Comparison of ENCODE assay signal across 8 cellular contexts in the genomic region with DNA sequence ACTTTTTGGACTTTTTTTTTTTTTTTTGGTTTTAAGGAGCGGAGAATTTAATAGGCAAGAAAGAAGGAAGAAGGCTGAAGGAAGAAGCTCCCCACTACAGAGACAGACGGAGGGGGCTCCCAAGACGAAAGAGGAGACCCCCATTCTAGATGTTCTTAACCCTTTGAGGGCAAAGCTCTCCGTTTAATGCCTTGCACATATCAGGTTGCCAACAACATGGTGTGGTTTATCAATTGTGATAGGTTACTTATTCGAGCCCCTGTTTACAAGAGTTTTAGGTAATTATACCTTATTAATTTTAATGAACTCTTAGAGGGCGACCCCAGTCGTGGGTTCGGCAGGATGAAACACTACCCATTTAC. TPM values are rescaled to one million over a fixed set of nuclear protein-coding genes. Genes with fewer than 3 reads are reported as not detected.
DNase-seq lines count a peak whose midpoint lies in the region; ATAC-seq, FAIRE-seq and TF ChIP-seq lines count a peak whose summit lies in the region.

No MANE protein-coding gene starts in this region.

- H3K4me1 Mint-ChIP-seq in CD8-positive, alpha-beta T cell (ENCODE audit: low read depth), result peaks cover 31% of the 10 kb centered on the region
- peaks cover 24% of the 10 kb centered on the region for H3K4me1 Mint-ChIP-seq in neural progenitor cell

- no peaks in the 10 kb centered on the region; the same call in 1 of the 2 replicates for H3K79me1 ChIP-seq in H1 (ENCODE audit: low read depth, low read length)

- H4K8ac ChIP-seq in H1 (ENCODE audit: extremely low read depth, insufficient read depth, low read length), result no peak overlapping the region

- peaks cover 31% of the 10 kb centered on the region for H3K4me1 ChIP-seq in CD8-positive, alpha-beta T cell (ENCODE audit: insufficient read depth, low read length)
- H3K4me1 ChIP-seq in H1 (replicated peaks in 1 of 4; ENCODE audit: control insufficient read depth in 3 of 4, insufficient read depth in 4 of 4, low read length in 3 of 4) (no peaks in the 10 kb centered on the region; a peak in 1 of 7 replicates), neural progenitor cell (peaks cover 20% of the 10 kb centered on the region)

- no peaks in the 10 kb centered on the region for H3K36me3 ChIP-seq in CD8-positive, alpha-beta T cell (ENCODE audit: insufficient read depth, low read length)
- H3K36me3 ChIP-seq in H1 (ENCODE audit: control insufficient read depth in 2 of 4, insufficient read depth in 4 of 4, low read length in 3 of 4) (no peaks in the 10 kb centered on the region), neural progenitor cell (no peaks in the 10 kb centered on the region)

- no peak for FAIRE-seq in H1 (lab: Jason Lieb, UNC)

- TF ChIP-seq RAD21 in H1 (IDR thresholded peaks at IDR 0.05 in 1 of 2, conservative IDR thresholded peaks at IDR 0.05 in 1 of 2; ENCODE audit: low read depth in 2 of 2, low read length in 2 of 2), result no peak

- H3F3A ChIP-seq in neural progenitor cell (ENCODE audit: low read depth), result peaks cover 31% of the 10 kb centered on the region

- no peak for TF ChIP-seq EP300 in H1 (IDR thresholded peaks at IDR 0.05; ENCODE audit: borderline replicate concordance in 1 of 2, low read depth in 2 of 2, low read length in 2 of 2)

- H3K9me3 Mint-ChIP-seq in CD8-positive, alpha-beta T cell, result no peaks in the 10 kb centered on the region
- no peaks in the 10 kb centered on the region for H3K9me3 Mint-ChIP-seq in neural progenitor cell

- H4K91ac ChIP-seq in H1 (replicated peaks; ENCODE audit: insufficient read length, low read length), result no peak overlapping the region

- H3K27me3 Mint-ChIP-seq in CD8-positive, alpha-beta T cell (ENCODE audit: low read depth), result no peaks in the 10 kb centered on the region
- H3K27me3 Mint-ChIP-seq in neural progenitor cell (ENCODE audit: insufficient read depth, low read depth), result no peaks in the 10 kb centered on the region

- WGBS in H1 (ENCODE audit: extremely low coverage in 1 of 2, insufficient coverage in 1 of 2, insufficient read length in 1 of 2, insufficient replicate concordance in 2 of 2, low coverage in 1 of 2, low lambda C conversion rate in 2 of 2, missing lambda C conversion rate in 1 of 2), 2 experiments, result 32% methylated on average over 8 of the region's 8 CpGs; no CpG with 5 or more reads in 1 of the 2 experiments

- H4K20me1 ChIP-seq in H1 (replicated peaks in 1 of 2; ENCODE audit: control insufficient read depth in 1 of 2, insufficient read depth in 2 of 2, low read length in 2 of 2) (peaks cover 3 to 14% of the 10 kb centered on the region in 2 experiments), neural progenitor cell (ENCODE audit: low read depth) (peaks cover 25% of the 10 kb centered on the region)

- peaks cover 0 to 28% of the 10 kb centered on the region in 2 experiments; a peak in 3 of 4 replicates for H3K79me2 ChIP-seq in H1 (ENCODE audit: control insufficient read depth in 1 of 2, insufficient read depth in 2 of 2, low read length in 2 of 2)
- H3K79me2 ChIP-seq in neural progenitor cell (ENCODE audit: low read depth), result peaks cover 45% of the 10 kb centered on the region

- no peak overlapping the region for H4K5ac ChIP-seq in H1 (ENCODE audit: insufficient read length, low read depth, low read length)

- no peaks in the 10 kb centered on the region for H3K9me3 ChIP-seq in CD8-positive, alpha-beta T cell (ENCODE audit: low read length)
- H3K9me3 ChIP-seq in H1 (ENCODE audit: insufficient read depth in 2 of 2, low read depth in 1 of 2, low read length in 1 of 2) (no peaks in the 10 kb centered on the region), neural progenitor cell (ENCODE audit: low read depth) (no peaks in the 10 kb centered on the region)

- H3K4me2 ChIP-seq in H1 (ENCODE audit: insufficient read depth in 1 of 2, low read depth in 2 of 2, low read length in 2 of 2), result peak overlapping the region; percentile 70 to 92
- H3K4me2 ChIP-seq in neural progenitor cell, result peak overlapping the region; percentile 92

- H2BK5ac ChIP-seq in H1 (ENCODE audit: low read depth, low read length), result no peak overlapping the region

- H3K4me3 ChIP-seq in CD8-positive, alpha-beta T cell (ENCODE audit: low read depth, low read length), result peak overlapping the region; percentile 85
- H3K4me3 ChIP-seq in H1 (ENCODE audit: extremely low read depth in 1 of 4, insufficient read depth in 2 of 4, low read depth in 3 of 4, low read length in 4 of 4) (peak overlapping the region; percentile 69 to 95 (median 70)), neural progenitor cell (peak overlapping the region; percentile 98)

- H3K9ac ChIP-seq in H1 (replicated peaks in 1 of 4; ENCODE audit: extremely low read depth in 1 of 4, low read depth in 3 of 4, low read length in 3 of 4) (peak overlapping the region in 1 of 4 experiments; percentile 81; a peak in 3 of 7 replicates), neural progenitor cell (peak overlapping the region; percentile 17)

- no peak for TF ChIP-seq POLR2A in H1 (IDR thresholded peaks at IDR 0.05; ENCODE audit: control extremely low read depth in 1 of 2, low read depth in 2 of 2, low read length in 2 of 2)

- no peak overlapping the region for H2BK15ac ChIP-seq in H1 (ENCODE audit: low read length)

- DNase-seq in CD8-positive, alpha-beta T cell, result no peak
- DNase-seq in NCI-H69 (lab: John Stamatoyannopoulos, UW) (peak; percentile 54), H1 (ENCODE audit: low read depth in 1 of 2, low spot score in 2 of 2) (no peak), neural progenitor cell (ENCODE audit: low spot score) (no peak), NCI-H345 (lab: John Stamatoyannopoulos, UW) (no peak), superior temporal gyrus (ENCODE audit: extremely low spot score) (no peak)
- DNase-seq in stimulated activated CD4-positive, alpha-beta T cell treated with anti-CD3 and anti-CD28 coated beads, Interleukin-12 subunit alpha, Interleukin-12 subunit beta, amount 100 ng/mL, for 4 hours, result no peak

- H2AK5ac ChIP-seq in H1 (ENCODE audit: low read depth, low read length), result no peak overlapping the region

- peak overlapping the region; percentile 99 for H3K4me3 Mint-ChIP-seq in CD8-positive, alpha-beta T cell
- peak overlapping the region; percentile 99 for H3K4me3 Mint-ChIP-seq in neural progenitor cell

- no peak overlapping the region for H2BK12ac ChIP-seq in H1 (ENCODE audit: low read depth, low read length)

- no peak overlapping the region for H3K23ac ChIP-seq in H1 (ENCODE audit: insufficient read length)

- CTCF ChIA-PET in CD8-positive, alpha-beta T cell (lab: Charles Lee), result no interaction called here
- CTCF ChIA-PET in H1 (lab: Charles Lee; ENCODE audit: partially characterized antibody), result interaction anchor here (0.6 to 2.3 kb wide), 3 partner anchors 9 to 1431 kb away, joined by 3 to 8 read pairs (median 3); no protein-coding TSS in a partner anchor

- H3K4ac ChIP-seq in H1 (replicated peaks; ENCODE audit: insufficient read length, low read depth, low read length), result no peak overlapping the region

- intact Hi-C loops in CD8-positive, alpha-beta T cell (cut with DNase I, micrococcal nuclease), result loop anchor here in 1 of 2 experiments (2.0 to 10.0 kb wide), 4 partner anchors 167 to 1369 kb away; a partner anchor contains a TSS

- H2AFZ ChIP-seq in H1 (ENCODE audit: low read length) (no peak overlapping the region; the same call in 1 of the 2 replicates), neural progenitor cell (replicated peaks) (peak overlapping the region; percentile 84)

- H3K23me2 ChIP-seq in H1 (ENCODE audit: low read depth, low read length), result peaks cover 3% of the 10 kb centered on the region; the same call in 1 of the 2 replicates

- no peak overlapping the region for H3K14ac ChIP-seq in H1 (ENCODE audit: insufficient read length)

- H3K27ac ChIP-seq in CD8-positive, alpha-beta T cell (ENCODE audit: low read depth, low read length), result peak overlapping the region; percentile 71
- H3K27ac ChIP-seq in H1 (ENCODE audit: low read depth, low read length) (no peak overlapping the region), neural progenitor cell (peak overlapping the region; percentile 95)

- H2BK20ac ChIP-seq in H1 (ENCODE audit: low read length), result no peak overlapping the region

- no peak overlapping the region for H2BK120ac ChIP-seq in H1 (replicated peaks; ENCODE audit: low read depth, low read length)

- H3K27ac Mint-ChIP-seq in CD8-positive, alpha-beta T cell, result peak overlapping the region; percentile 100
- H3K27ac Mint-ChIP-seq in neural progenitor cell, result peak overlapping the region; percentile 57

- H3K18ac ChIP-seq in H1 (ENCODE audit: extremely low read depth, low read length), result no peak overlapping the region

- H3K36me3 Mint-ChIP-seq in CD8-positive, alpha-beta T cell, result peaks cover 27% of the 10 kb centered on the region
- H3K36me3 Mint-ChIP-seq in neural progenitor cell, result no peaks in the 10 kb centered on the region

- H3K27me3 ChIP-seq in CD8-positive, alpha-beta T cell (ENCODE audit: insufficient read depth, low read length), result no peaks in the 10 kb centered on the region
- H3K27me3 ChIP-seq in H1 (replicated peaks in 1 of 4; ENCODE audit: control insufficient read depth in 3 of 4, extremely low read depth in 1 of 4, insufficient read depth in 3 of 4, low read length in 3 of 4) (no peaks in the 10 kb centered on the region), neural progenitor cell (no peaks in the 10 kb centered on the region)

- no peak for TF ChIP-seq CTCF in CD8-positive, alpha-beta T cell (IDR thresholded peaks at IDR 0.05)
- TF ChIP-seq CTCF in H1 (IDR thresholded peaks at IDR 0.05; ENCODE audit: control extremely low read depth in 1 of 3, insufficient read depth in 1 of 3, low read depth in 1 of 3, low read length in 3 of 3), result no peak
- no peak for TF ChIP-seq CTCF in neural progenitor cell (IDR thresholded peaks at IDR 0.05)

- ATAC-seq in CD8-positive, alpha-beta T cell, result no peak
- no peak for ATAC-seq in GM18873 (IDR thresholded peaks at IDR 0.05; ENCODE audit: low FRiP score, unreplicated experiment)

- H3K56ac ChIP-seq in H1 (replicated peaks; ENCODE audit: insufficient read length, low read depth, low read length), result no peak overlapping the region

- POLR2A ChIA-PET in CD8-positive, alpha-beta T cell (lab: Charles Lee), result interaction anchor here (0.7 to 4.7 kb wide), 5 partner anchors 17 to 330 kb away, joined by 3 to 51 read pairs (median 25); a partner anchor contains a TSS
- POLR2A ChIA-PET in H1 (lab: Charles Lee; ENCODE audit: partially characterized antibody), result interaction anchor here (0.6 to 3.1 kb wide), 8 partner anchors 8 to 263 kb away, joined by 3 to 24 read pairs (median 7); a partner anchor contains a TSS

RNA-seq across cellular contexts. Expression of a gene that starts 1.2 kb away (rescaled TPM):
- 100 to 1,000 TPM; 106 TPM for total RNA-seq in CD8-positive, alpha-beta T cell
- 10.8 and 11.5 TPM in 2 replicates for total RNA-seq in H1 (2021; fragmentation: NEBNext Ultra II Directional; extraction: Animal tissue kit (Norgen Biotek cat#: 25700))
- 3.4 and 4.7 TPM in 2 replicates for polyA plus RNA-seq in H1 (2011; rRNA removed)
- polyA plus RNA-seq in H1 (2011; cell fraction: cytosol; rRNA removed), result 5.5 TPM
- 4.8 TPM for polyA plus RNA-seq in H1 (2011; cell fraction: nucleus; rRNA removed)
- 5.2 to 8.1 TPM (median 5.9 TPM) in 4 replicates for polyA plus RNA-seq in H1 (2012, experiment 1 of 2)
- polyA plus RNA-seq in H1 (2012, experiment 2 of 2), result 2.8 TPM
- polyA plus RNA-seq in H1 (2013, experiment 1 of 2), result 8.6 TPM
- 8.2 TPM for polyA plus RNA-seq in H1 (2013, experiment 2 of 2)
- 7.5 and 8.5 TPM in 2 replicates for polyA minus RNA-seq in H1 (2011; rRNA and poly(A)+ RNA removed)
- 8.1 TPM for polyA minus RNA-seq in H1 (2011; cell fraction: cytosol; rRNA and poly(A)+ RNA removed)
- 10.3 TPM for polyA minus RNA-seq in H1 (2011; cell fraction: nucleus; rRNA and poly(A)+ RNA removed)
- 17.2 and 23.7 TPM in 2 replicates for total RNA-seq in neural progenitor cell (ENCODE audit: low replicate concordance)
